1 cellular context compared by ENCODE assay signal in genomic region chr5:40755407-40756365, GRCh38.
TF ChIP-seq lines count a peak whose summit lies in the region.

Gene TTC33 (minus strand): TSS chr5:40755961. CDS start chr5:40747018, 8,943 bp downstream.

TF ChIP-seq in GM12878, 131 proteins besides CTCF, POLR2A, EP300 and RAD21 (continued from another document):
- TF ChIP-seq NKRF (conservative IDR thresholded peaks at IDR 0.05): 0 out of 2 replicates have a peak, but pooled peaks have one; percentile 44
- peak; percentile 39 for TF ChIP-seq PBX3 (IDR thresholded peaks at IDR 0.05; ENCODE audit: insufficient replicate concordance, low read depth, low read length)
- peak; percentile 88 for TF ChIP-seq YY1 (IDR thresholded peaks at IDR 0.05; ENCODE audit: low read depth, low read length)
- TF ChIP-seq MLLT1 (IDR thresholded peaks at IDR 0.05): peak; percentile 56; the same call in 1 of the 2 replicates
- no peak for TF ChIP-seq REST (IDR thresholded peaks at IDR 0.05; ENCODE audit: low read depth, low read length)
- no peak for TF ChIP-seq IRF4 (IDR thresholded peaks at IDR 0.05; ENCODE audit: low read depth, low read length)
- peak; percentile 33; the same call in 1 of the 2 replicates for TF ChIP-seq TAF1 (IDR thresholded peaks at IDR 0.05; ENCODE audit: borderline replicate concordance, low read depth, low read length)
- no peak for TF ChIP-seq BRCA1 (IDR thresholded peaks at IDR 0.05; ENCODE audit: low read depth, low read length)
- TF ChIP-seq BCL11A (IDR thresholded peaks at IDR 0.05; ENCODE audit: low read depth, low read length): no peak
- peak; percentile 82 for TF ChIP-seq CHD2 (IDR thresholded peaks at IDR 0.05; ENCODE audit: borderline replicate concordance, low read depth, low read length)
- no peak for TF ChIP-seq SMARCA5 (IDR thresholded peaks at IDR 0.05)
- TF ChIP-seq EGR1 (IDR thresholded peaks at IDR 0.05; ENCODE audit: borderline replicate concordance in 1 of 2, low read depth in 2 of 2, low read length in 2 of 2): peak; percentile 17 to 87
- 0 out of 2 replicates have a peak, but pooled peaks have one; percentile 4 for TF ChIP-seq BACH1 (IDR thresholded peaks at IDR 0.05; ENCODE audit: borderline replicate concordance)
- peak; percentile 74; the same call in 1 of the 2 replicates for TF ChIP-seq GABPA (IDR thresholded peaks at IDR 0.05; ENCODE audit: low read depth)
- no peak for TF ChIP-seq ZSCAN29 (IDR thresholded peaks at IDR 0.05)
- TF ChIP-seq USF1 (IDR thresholded peaks at IDR 0.05; ENCODE audit: borderline replicate concordance, extremely low read length, insufficient read depth, low read depth, low read length): peak; percentile 37
- no peak for TF ChIP-seq TCF7 (IDR thresholded peaks at IDR 0.05; ENCODE audit: borderline replicate concordance)
- no peak; the same call in 1 of the 2 replicates for TF ChIP-seq ESRRA (IDR thresholded peaks at IDR 0.05; ENCODE audit: low read length)
- peak; percentile 95 for TF ChIP-seq CREM (IDR thresholded peaks at IDR 0.05; ENCODE audit: low read depth)
- no peak for TF ChIP-seq JUNB (IDR thresholded peaks at IDR 0.05)
- TF ChIP-seq MYB (IDR thresholded peaks at IDR 0.05; ENCODE audit: borderline replicate concordance, low read depth, low read length): no peak
- TF ChIP-seq ZNF384 (IDR thresholded peaks at IDR 0.05; ENCODE audit: borderline replicate concordance, low read depth, low read length): no peak
- no peak for TF ChIP-seq PML (IDR thresholded peaks at IDR 0.05; ENCODE audit: low read length)
- peak; percentile 64; the same call in 1 of the 3 replicates for TF ChIP-seq POU2F2 (IDR thresholded peaks at IDR 0.05; ENCODE audit: borderline replicate concordance, low read depth, low read length)
- TF ChIP-seq CBFB (IDR thresholded peaks at IDR 0.05; ENCODE audit: low read depth): peak; percentile 93
- no peak for TF ChIP-seq HDAC6 (IDR thresholded peaks at IDR 0.05; ENCODE audit: unreplicated experiment)
- TF ChIP-seq ATF7 (IDR thresholded peaks at IDR 0.05; ENCODE audit: low read depth): 0 out of 2 replicates have a peak, but pooled peaks have one; percentile 8
- TF ChIP-seq HCFC1 (IDR thresholded peaks at IDR 0.05; ENCODE audit: low read length): peak; percentile 98
- no peak for TF ChIP-seq NBN (IDR thresholded peaks at IDR 0.05)
- TF ChIP-seq RFX5 (IDR thresholded peaks at IDR 0.05; ENCODE audit: low read depth, low read length): no peak
- no peak for TF ChIP-seq RELB (IDR thresholded peaks at IDR 0.05; ENCODE audit: low read depth)
- TF ChIP-seq CEBPB (IDR thresholded peaks at IDR 0.05; ENCODE audit: borderline replicate concordance in 1 of 2, low read depth in 2 of 2, low read length in 2 of 2): no peak
- no peak for TF ChIP-seq FOS (IDR thresholded peaks at IDR 0.05; ENCODE audit: borderline replicate concordance, extremely low read depth, insufficient read length)
- no peak for TF ChIP-seq SREBF2 (IDR thresholded peaks at IDR 0.05; ENCODE audit: low read length)
- TF ChIP-seq LARP7 (IDR thresholded peaks at IDR 0.05): peak; percentile 11; the same call in 1 of the 2 replicates
- TF ChIP-seq SRF (IDR thresholded peaks at IDR 0.05; ENCODE audit: low read depth in 2 of 2, low read length in 2 of 2): 0 out of 4 replicates have a peak, but pooled peaks of 1 of the 2 experiments have one; percentile 25
- peak; percentile 99 for TF ChIP-seq SIX5 (IDR thresholded peaks at IDR 0.05; ENCODE audit: low read depth, low read length, severe bottlenecking)
